Comparison of ENCODE assay signal across 1 cellular context in genomic region chr3:72144773-72145505, GRCh38.
A peak's percentile ranks its signal among the peaks of the same experiment; 100 is the strongest.
TF ChIP-seq lines count a peak whose summit lies in the region.

No MANE protein-coding gene starts in this region.

TF ChIP-seq in HepG2, 621 proteins besides CTCF, POLR2A, EP300 and RAD21 (continued from another document and continues in another):
- TF ChIP-seq, protein P1, sequence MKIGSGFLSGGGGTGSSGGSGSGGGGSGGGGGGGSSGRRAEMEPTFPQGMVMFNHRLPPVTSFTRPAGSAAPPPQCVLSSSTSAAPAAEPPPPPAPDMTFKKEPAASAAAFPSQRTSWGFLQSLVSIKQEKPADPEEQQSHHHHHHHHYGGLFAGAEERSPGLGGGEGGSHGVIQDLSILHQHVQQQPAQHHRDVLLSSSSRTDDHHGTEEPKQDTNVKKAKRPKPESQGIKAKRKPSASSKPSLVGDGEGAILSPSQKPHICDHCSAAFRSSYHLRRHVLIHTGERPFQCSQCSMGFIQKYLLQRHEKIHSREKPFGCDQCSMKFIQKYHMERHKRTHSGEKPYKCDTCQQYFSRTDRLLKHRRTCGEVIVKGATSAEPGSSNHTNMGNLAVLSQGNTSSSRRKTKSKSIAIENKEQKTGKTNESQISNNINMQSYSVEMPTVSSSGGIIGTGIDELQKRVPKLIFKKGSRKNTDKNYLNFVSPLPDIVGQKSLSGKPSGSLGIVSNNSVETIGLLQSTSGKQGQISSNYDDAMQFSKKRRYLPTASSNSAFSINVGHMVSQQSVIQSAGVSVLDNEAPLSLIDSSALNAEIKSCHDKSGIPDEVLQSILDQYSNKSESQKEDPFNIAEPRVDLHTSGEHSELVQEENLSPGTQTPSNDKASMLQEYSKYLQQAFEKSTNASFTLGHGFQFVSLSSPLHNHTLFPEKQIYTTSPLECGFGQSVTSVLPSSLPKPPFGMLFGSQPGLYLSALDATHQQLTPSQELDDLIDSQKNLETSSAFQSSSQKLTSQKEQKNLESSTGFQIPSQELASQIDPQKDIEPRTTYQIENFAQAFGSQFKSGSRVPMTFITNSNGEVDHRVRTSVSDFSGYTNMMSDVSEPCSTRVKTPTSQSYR (CRISPR knock-in tag; IDR thresholded peaks at IDR 0.05; ENCODE audit: borderline replicate concordance): no peak
- TF ChIP-seq XRCC5 (optimal IDR thresholded peaks at IDR 0.05; ENCODE audit: low read length) (no peak), PPARG (CRISPR knock-in tag; conservative IDR thresholded peaks at IDR 0.05) (peak; percentile 93), ZNF12 (CRISPR knock-in tag; IDR thresholded peaks at IDR 0.05) (no peak), ISX (CRISPR knock-in tag; conservative IDR thresholded peaks at IDR 0.05) (no peak), ZNF138 (CRISPR knock-in tag; IDR thresholded peaks at IDR 0.05; ENCODE audit: low read depth) (no peak), NCOA2 (CRISPR knock-in tag; IDR thresholded peaks at IDR 0.05) (peak; percentile 49), ZFYVE20 (CRISPR knock-in tag; IDR thresholded peaks at IDR 0.05; ENCODE audit: borderline replicate concordance, low read depth) (no peak), KLF6 (CRISPR knock-in tag; IDR thresholded peaks at IDR 0.05) (no peak), ZNF703 (CRISPR knock-in tag; IDR thresholded peaks at IDR 0.05; ENCODE audit: borderline replicate concordance) (no peak), ZNF616 (CRISPR knock-in tag; IDR thresholded peaks at IDR 0.05; ENCODE audit: low read depth) (no peak), ARID2 (CRISPR knock-in tag; IDR thresholded peaks at IDR 0.05; ENCODE audit: borderline replicate concordance) (no peak), ELF4 (CRISPR knock-in tag; IDR thresholded peaks at IDR 0.05; ENCODE audit: borderline replicate concordance) (no peak), MXD1 (CRISPR knock-in tag; IDR thresholded peaks at IDR 0.05) (no peak), ZBTB42 (CRISPR knock-in tag; IDR thresholded peaks at IDR 0.05) (no peak), ZNF775 (CRISPR knock-in tag; IDR thresholded peaks at IDR 0.05; ENCODE audit: borderline replicate concordance) (no peak), SOX5 (CRISPR knock-in tag; IDR thresholded peaks at IDR 0.05; ENCODE audit: borderline replicate concordance) (peak; percentile 67; the same call in 1 of the 2 replicates), MXI1 (IDR thresholded peaks at IDR 0.05; ENCODE audit: borderline replicate concordance, low read depth, low read length) (no peak), MLLT10 (CRISPR knock-in tag; IDR thresholded peaks at IDR 0.05) (no peak), ETV5 (CRISPR knock-in tag; IDR thresholded peaks at IDR 0.05; ENCODE audit: borderline replicate concordance) (peak; percentile 96), ZNF274 (CRISPR knock-in tag; IDR thresholded peaks at IDR 0.05) (no peak), GTF3A (CRISPR knock-in tag; conservative IDR thresholded peaks at IDR 0.05) (no peak), HOXA5 (CRISPR knock-in tag; IDR thresholded peaks at IDR 0.05) (no peak), ZNF333 (CRISPR knock-in tag; IDR thresholded peaks at IDR 0.05; ENCODE audit: borderline replicate concordance) (no peak), ZNF329 (CRISPR knock-in tag; IDR thresholded peaks at IDR 0.05; ENCODE audit: low read depth) (no peak), ZNF773 (CRISPR knock-in tag; IDR thresholded peaks at IDR 0.05; ENCODE audit: borderline replicate concordance) (no peak), ZNF850 (CRISPR knock-in tag; conservative IDR thresholded peaks at IDR 0.05) (no peak), SATB2 (CRISPR knock-in tag; IDR thresholded peaks at IDR 0.05) (no peak), ELF3 (CRISPR knock-in tag; IDR thresholded peaks at IDR 0.05) (peak; percentile 72), ZNF350 (CRISPR knock-in tag; IDR thresholded peaks at IDR 0.05; ENCODE audit: borderline replicate concordance, low read depth) (0 out of 2 replicates have a peak, but pooled peaks have one; percentile 50), HMGXB4 (CRISPR knock-in tag; IDR thresholded peaks at IDR 0.05; ENCODE audit: borderline replicate concordance in 1 of 2, low read depth in 1 of 2) (no peak), ATF4 (CRISPR knock-in tag; IDR thresholded peaks at IDR 0.05) (no peak), GTF2F1 (IDR thresholded peaks at IDR 0.05; ENCODE audit: low read length) (no peak), ZNF776 (CRISPR knock-in tag; IDR thresholded peaks at IDR 0.05) (no peak), YEATS4 (CRISPR knock-in tag; IDR thresholded peaks at IDR 0.05; ENCODE audit: borderline replicate concordance) (0 out of 2 replicates have a peak, but pooled peaks have one; percentile 53), TRIM24 (CRISPR knock-in tag; IDR thresholded peaks at IDR 0.05) (peak; percentile 57; the same call in 1 of the 2 replicates), GATAD2A (CRISPR knock-in tag; IDR thresholded peaks at IDR 0.05) (peak; percentile 79), ZNF709 (CRISPR knock-in tag; IDR thresholded peaks at IDR 0.05) (no peak), SALL1 (CRISPR knock-in tag; IDR thresholded peaks at IDR 0.05) (peak; percentile 89), PRPF4 (IDR thresholded peaks at IDR 0.05; ENCODE audit: low read depth, low read length, poor library complexity, severe bottlenecking) (no peak), ZNF296 (CRISPR knock-in tag; conservative IDR thresholded peaks at IDR 0.05) (no peak), STAT5B (CRISPR knock-in tag; IDR thresholded peaks at IDR 0.05) (no peak), CREM (IDR thresholded peaks at IDR 0.05) (0 out of 2 replicates have a peak, but pooled peaks have one; percentile 33), CREM (CRISPR knock-in tag; IDR thresholded peaks at IDR 0.05) (no peak), NKX3-1 (CRISPR knock-in tag; IDR thresholded peaks at IDR 0.05) (no peak), ZNF30 (CRISPR knock-in tag; IDR thresholded peaks at IDR 0.05) (no peak)
- TF ChIP-seq, protein P2, sequence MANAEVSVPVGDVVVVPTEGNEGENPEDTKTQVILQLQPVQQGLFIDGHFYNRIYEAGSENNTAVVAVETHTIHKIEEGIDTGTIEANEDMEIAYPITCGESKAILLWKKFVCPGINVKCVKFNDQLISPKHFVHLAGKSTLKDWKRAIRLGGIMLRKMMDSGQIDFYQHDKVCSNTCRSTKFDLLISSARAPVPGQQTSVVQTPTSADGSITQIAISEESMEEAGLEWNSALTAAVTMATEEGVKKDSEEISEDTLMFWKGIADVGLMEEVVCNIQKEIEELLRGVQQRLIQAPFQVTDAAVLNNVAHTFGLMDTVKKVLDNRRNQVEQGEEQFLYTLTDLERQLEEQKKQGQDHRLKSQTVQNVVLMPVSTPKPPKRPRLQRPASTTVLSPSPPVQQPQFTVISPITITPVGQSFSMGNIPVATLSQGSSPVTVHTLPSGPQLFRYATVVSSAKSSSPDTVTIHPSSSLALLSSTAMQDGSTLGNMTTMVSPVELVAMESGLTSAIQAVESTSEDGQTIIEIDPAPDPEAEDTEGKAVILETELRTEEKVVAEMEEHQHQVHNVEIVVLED (CRISPR knock-in tag; IDR thresholded peaks at IDR 0.05; ENCODE audit: borderline replicate concordance): no peak
- TF ChIP-seq, protein P3, sequence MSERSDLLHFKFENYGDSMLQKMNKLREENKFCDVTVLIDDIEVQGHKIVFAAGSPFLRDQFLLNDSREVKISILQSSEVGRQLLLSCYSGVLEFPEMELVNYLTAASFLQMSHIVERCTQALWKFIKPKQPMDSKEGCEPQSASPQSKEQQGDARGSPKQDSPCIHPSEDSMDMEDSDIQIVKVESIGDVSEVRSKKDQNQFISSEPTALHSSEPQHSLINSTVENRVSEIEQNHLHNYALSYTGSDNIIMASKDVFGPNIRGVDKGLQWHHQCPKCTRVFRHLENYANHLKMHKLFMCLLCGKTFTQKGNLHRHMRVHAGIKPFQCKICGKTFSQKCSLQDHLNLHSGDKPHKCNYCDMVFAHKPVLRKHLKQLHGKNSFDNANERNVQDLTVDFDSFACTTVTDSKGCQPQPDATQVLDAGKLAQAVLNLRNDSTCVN (CRISPR knock-in tag; IDR thresholded peaks at IDR 0.05; ENCODE audit: borderline replicate concordance): no peak
- TF ChIP-seq, protein P4, sequence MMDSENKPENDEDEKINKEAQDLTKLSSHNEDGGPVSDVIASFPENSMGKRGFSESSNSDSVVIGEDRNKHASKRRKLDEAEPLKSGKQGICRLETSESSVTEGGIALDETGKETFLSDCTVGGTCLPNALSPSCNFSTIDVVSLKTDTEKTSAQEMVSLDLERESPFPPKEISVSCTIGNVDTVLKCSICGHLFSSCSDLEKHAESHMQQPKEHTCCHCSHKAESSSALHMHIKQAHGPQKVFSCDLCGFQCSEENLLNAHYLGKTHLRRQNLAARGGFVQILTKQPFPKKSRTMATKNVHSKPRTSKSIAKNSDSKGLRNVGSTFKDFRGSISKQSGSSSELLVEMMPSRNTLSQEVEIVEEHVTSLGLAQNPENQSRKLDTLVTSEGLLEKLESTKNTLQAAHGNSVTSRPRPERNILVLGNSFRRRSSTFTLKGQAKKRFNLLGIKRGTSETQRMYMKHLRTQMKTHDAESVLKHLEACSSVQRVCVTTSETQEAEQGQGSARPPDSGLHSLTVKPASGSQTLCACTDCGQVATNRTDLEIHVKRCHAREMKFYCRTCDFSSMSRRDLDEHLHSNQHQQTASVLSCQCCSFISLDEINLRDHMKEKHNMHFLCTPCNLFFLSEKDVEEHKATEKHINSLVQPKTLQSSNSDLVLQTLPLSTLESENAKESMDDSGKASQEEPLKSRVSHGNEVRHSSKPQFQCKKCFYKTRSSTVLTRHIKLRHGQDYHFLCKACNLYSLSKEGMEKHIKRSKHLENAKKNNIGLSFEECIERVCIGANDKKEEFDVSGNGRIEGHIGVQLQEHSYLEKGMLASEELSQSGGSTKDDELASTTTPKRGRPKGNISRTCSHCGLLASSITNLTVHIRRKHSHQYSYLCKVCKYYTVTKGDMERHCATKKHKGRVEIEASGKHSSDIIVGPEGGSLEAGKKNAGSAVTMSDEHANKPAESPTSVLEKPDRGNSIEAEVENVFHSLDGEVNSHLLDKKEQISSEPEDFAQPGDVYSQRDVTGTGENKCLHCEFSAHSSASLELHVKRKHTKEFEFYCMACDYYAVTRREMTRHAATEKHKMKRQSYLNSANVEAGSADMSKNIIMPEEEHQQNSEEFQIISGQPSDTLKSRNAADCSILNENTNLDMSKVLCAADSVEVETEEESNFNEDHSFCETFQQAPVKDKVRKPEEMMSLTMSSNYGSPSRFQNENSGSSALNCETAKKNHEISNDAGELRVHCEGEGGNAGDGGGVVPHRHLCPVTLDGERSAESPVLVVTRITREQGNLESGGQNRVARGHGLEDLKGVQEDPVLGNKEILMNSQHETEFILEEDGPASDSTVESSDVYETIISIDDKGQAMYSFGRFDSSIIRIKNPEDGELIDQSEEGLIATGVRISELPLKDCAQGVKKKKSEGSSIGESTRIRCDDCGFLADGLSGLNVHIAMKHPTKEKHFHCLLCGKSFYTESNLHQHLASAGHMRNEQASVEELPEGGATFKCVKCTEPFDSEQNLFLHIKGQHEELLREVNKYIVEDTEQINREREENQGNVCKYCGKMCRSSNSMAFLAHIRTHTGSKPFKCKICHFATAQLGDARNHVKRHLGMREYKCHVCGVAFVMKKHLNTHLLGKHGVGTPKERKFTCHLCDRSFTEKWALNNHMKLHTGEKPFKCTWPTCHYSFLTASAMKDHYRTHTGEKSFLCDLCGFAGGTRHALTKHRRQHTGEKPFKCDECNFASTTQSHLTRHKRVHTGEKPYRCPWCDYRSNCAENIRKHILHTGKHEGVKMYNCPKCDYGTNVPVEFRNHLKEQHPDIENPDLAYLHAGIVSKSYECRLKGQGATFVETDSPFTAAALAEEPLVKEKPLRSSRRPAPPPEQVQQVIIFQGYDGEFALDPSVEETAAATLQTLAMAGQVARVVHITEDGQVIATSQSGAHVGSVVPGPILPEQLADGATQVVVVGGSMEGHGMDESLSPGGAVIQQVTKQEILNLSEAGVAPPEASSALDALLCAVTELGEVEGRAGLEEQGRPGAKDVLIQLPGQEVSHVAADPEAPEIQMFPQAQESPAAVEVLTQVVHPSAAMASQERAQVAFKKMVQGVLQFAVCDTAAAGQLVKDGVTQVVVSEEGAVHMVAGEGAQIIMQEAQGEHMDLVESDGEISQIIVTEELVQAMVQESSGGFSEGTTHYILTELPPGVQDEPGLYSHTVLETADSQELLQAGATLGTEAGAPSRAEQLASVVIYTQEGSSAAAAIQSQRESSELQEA (CRISPR knock-in tag; IDR thresholded peaks at IDR 0.05; ENCODE audit: not compliant biosample characterization): no peak
- TF ChIP-seq, protein P5, sequence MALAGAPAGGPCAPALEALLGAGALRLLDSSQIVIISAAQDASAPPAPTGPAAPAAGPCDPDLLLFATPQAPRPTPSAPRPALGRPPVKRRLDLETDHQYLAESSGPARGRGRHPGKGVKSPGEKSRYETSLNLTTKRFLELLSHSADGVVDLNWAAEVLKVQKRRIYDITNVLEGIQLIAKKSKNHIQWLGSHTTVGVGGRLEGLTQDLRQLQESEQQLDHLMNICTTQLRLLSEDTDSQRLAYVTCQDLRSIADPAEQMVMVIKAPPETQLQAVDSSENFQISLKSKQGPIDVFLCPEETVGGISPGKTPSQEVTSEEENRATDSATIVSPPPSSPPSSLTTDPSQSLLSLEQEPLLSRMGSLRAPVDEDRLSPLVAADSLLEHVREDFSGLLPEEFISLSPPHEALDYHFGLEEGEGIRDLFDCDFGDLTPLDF (CRISPR knock-in tag; IDR thresholded peaks at IDR 0.05): no peak
- TF ChIP-seq, protein P6, sequence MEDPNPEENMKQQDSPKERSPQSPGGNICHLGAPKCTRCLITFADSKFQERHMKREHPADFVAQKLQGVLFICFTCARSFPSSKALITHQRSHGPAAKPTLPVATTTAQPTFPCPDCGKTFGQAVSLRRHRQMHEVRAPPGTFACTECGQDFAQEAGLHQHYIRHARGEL (CRISPR knock-in tag; IDR thresholded peaks at IDR 0.05): no peak
